In the genomic region with DNA sequence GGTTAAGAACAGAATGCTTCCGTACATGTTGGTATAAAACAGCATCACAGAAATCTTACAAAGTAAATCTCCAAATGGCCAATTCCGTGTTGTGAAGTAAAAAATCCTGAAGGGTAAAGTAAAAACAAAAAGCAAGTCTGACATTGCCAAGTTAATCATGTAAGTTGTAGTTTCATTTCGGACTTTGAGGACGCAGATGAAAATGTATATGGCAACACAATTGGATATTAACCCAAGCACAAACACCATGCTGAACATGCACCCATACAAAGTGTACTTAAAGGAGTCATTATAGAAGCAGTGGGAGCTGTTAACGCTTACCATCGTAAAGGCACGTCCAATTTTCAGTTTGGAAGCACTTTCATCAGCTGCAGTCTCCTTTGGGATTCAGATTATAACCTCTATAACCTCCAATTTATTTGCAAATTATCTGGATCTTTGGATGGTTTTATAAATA, we compare ENCODE assay signal across 9 cellular contexts. TPM values are rescaled to one million over a fixed set of nuclear protein-coding genes. Genes with fewer than 3 reads are reported as not detected.
DNase-seq lines count a peak whose midpoint lies in the region; ATAC-seq and TF ChIP-seq lines count a peak whose summit lies in the region.
"Had no signal": no experiment of that assay in that cellular context is flagged by ENCODE, and none has a peak within 500 bp of the region (broad histone marks: within the 10 kb centered on the region; RNA-seq: fewer than 3 reads in every experiment).

No MANE protein-coding gene starts in this region.

- intact Hi-C loops in lower lobe of right lung (cut with DNase I), result no loop called here
- intact Hi-C loops in transverse colon (cut with DNase I; ENCODE audit: low total_unique reads), result no loop called here

- H3K36me3 ChIP-seq in lower lobe of right lung, result no peaks in the 10 kb centered on the region
- no peaks in the 10 kb centered on the region for H3K36me3 ChIP-seq in transverse colon

- H3K4me3 Mint-ChIP-seq in activated CD8-positive, alpha-beta memory T cell treated with anti-CD3 and anti-CD28 coated beads, Interleukin-2, amount 10 ng/mL, durations not matched to agents 7 days and 5 days, result peak overlapping the region; percentile 95

- TF ChIP-seq EP300 in transverse colon (IDR thresholded peaks at IDR 0.05; ENCODE audit: low read depth), result no peak

- CTCF ChIA-PET in activated CD8-positive, alpha-beta memory T cell treated with anti-CD3 and anti-CD28 coated beads, Interleukin-2, amount 10 ng/mL, durations not matched to agents 7 days and 5 days (lab: Charles Lee), result interaction anchor here (0.6 to 0.8 kb wide), 3 partner anchors 78 to 168 kb away, joined by 3 read pairs; no protein-coding TSS in a partner anchor

- H3K9me3 ChIP-seq in lower lobe of right lung (no peaks in the 10 kb centered on the region), transverse colon (no peaks in the 10 kb centered on the region)

- ATAC-seq in activated CD8-positive, alpha-beta memory T cell treated with anti-CD3 and anti-CD28 coated beads, Interleukin-2, amount 10 ng/mL, durations not matched to agents 7 days and 5 days, result peak; percentile 38
- peak in 1 of 2 donors; percentile 75 for ATAC-seq in lower lobe of right lung
- ATAC-seq in HG02642 (IDR thresholded peaks at IDR 0.05; ENCODE audit: poor library complexity, unreplicated experiment), result no peak
- ATAC-seq in HG03439 (IDR thresholded peaks at IDR 0.05; ENCODE audit: unreplicated experiment), result no peak

- WGBS in transverse colon (ENCODE audit: low coverage in 1 of 2), 2 donors, result 0 to 24% methylated on average over 5 to 7 of the region's 7 CpGs

- no peak for DNase-seq in activated CD8-positive, alpha-beta memory T cell treated with anti-CD3 and anti-CD28 coated beads, Interleukin-2, amount 10 ng/mL, durations not matched to agents 7 days and 5 days
- DNase-seq in activated CD8-positive, alpha-beta memory T cell treated with anti-CD3 and anti-CD28 coated beads, Interleukin-2, amount 50 U/mL, for 48 hours, result no peak
- DNase-seq in choroid plexus epithelial cell (ENCODE audit: low read depth) (peak; percentile 43), lower lobe of right lung (no peak), transverse colon (no peak), NCI-H146 (lab: John Stamatoyannopoulos, UW) (no peak)

- H3K4me1 ChIP-seq in lower lobe of right lung (peaks cover 22% of the 10 kb centered on the region), transverse colon (peaks cover 0 to 18% (median 5%) of the 10 kb centered on the region in 4 donors)

- H3K27ac ChIP-seq in lower lobe of right lung (peak overlapping the region; percentile 83), transverse colon (peak overlapping the region; percentile 73 to 90 (median 82))
- H3K27ac ChIP-seq: C4-2B had no signal

- H3K27ac Mint-ChIP-seq in activated CD8-positive, alpha-beta memory T cell treated with anti-CD3 and anti-CD28 coated beads, Interleukin-2, amount 10 ng/mL, durations not matched to agents 7 days and 5 days, result peak overlapping the region; percentile 93

- peaks cover 62% of the 10 kb centered on the region for H3K36me3 Mint-ChIP-seq in activated CD8-positive, alpha-beta memory T cell treated with anti-CD3 and anti-CD28 coated beads, Interleukin-2, amount 10 ng/mL, durations not matched to agents 7 days and 5 days

- H3K4me1 Mint-ChIP-seq in activated CD8-positive, alpha-beta memory T cell treated with anti-CD3 and anti-CD28 coated beads, Interleukin-2, amount 10 ng/mL, durations not matched to agents 7 days and 5 days, result peaks cover 42% of the 10 kb centered on the region

- H3K27me3 ChIP-seq in lower lobe of right lung (ENCODE audit: low read depth) (no peaks in the 10 kb centered on the region), transverse colon (no peaks in the 10 kb centered on the region)

- peaks cover 2% of the 10 kb centered on the region for H3K9me3 Mint-ChIP-seq in activated CD8-positive, alpha-beta memory T cell treated with anti-CD3 and anti-CD28 coated beads, Interleukin-2, amount 10 ng/mL, durations not matched to agents 7 days and 5 days (ENCODE audit: low read depth)

- no peaks in the 10 kb centered on the region for H3K27me3 Mint-ChIP-seq in activated CD8-positive, alpha-beta memory T cell treated with anti-CD3 and anti-CD28 coated beads, Interleukin-2, amount 10 ng/mL, durations not matched to agents 7 days and 5 days

- H3K4me3 ChIP-seq in choroid plexus epithelial cell (ENCODE audit: low read depth, low read length) (peak overlapping the region; percentile 74), lower lobe of right lung (peak overlapping the region; percentile 59), transverse colon (peak overlapping the region; percentile 29 to 54 (median 38))

- TF ChIP-seq POLR2A in transverse colon (IDR thresholded peaks at IDR 0.05), result no peak

- TF ChIP-seq CTCF in choroid plexus epithelial cell (conservative IDR thresholded peaks at IDR 0.05; ENCODE audit: low read depth, low read length) (no peak), lower lobe of right lung (IDR thresholded peaks at IDR 0.05) (no peak), transverse colon (IDR thresholded peaks at IDR 0.05) (no peak)

- in situ Hi-C loops in transverse colon (cut with MboI; ENCODE audit: low pct_ligation_motif_present in 1 of 4, low pct_unique_long_range_greater_than_20kb in 1 of 4, low sequenced_read_pairs in 3 of 4), result no loop called here

RNA-seq across cellular contexts. Expression of a gene that starts 0.8 kb away (rescaled TPM):
- 10 to 100 TPM; 32.0 to 53.0 TPM for total RNA-seq in activated CD8-positive, alpha-beta memory T cell treated with anti-CD3 and anti-CD28 coated beads, Interleukin-2, amount 10 ng/mL, durations not matched to agents 7 days and 5 days
- 25.7 TPM for total RNA-seq in lower lobe of right lung
- 10 to 100 TPM in 3 of 4 donors, 1 to 10 TPM in 1; 2.2 to 34.6 (median 15.9) TPM for total RNA-seq in transverse colon
